In genomic region chr9:127311239-127311741, GRCh38 we compare ENCODE assay signal across 8 cellular contexts. TPM values are rescaled to one million over a fixed set of nuclear protein-coding genes. Genes with fewer than 3 reads are reported as not detected.
DNase-seq lines count a peak whose midpoint lies in the region; ATAC-seq lines count a peak whose summit lies in the region.

No MANE protein-coding gene starts in this region.

- H3K36me3 Mint-ChIP-seq in activated naive CD8-positive, alpha-beta T cell treated with anti-CD3 and anti-CD28 coated beads, Interleukin-2, amount 10 ng/mL, durations not matched to agents 7 days and 5 days, result no peaks in the 10 kb centered on the region
- H3K36me3 Mint-ChIP-seq in natural killer cell treated with Interleukin-12 subunit alpha and Interleukin-12 subunit beta and Interleukin-15 and Interleukin-18, amount 100 ng/mL, for 72 hours, result no peaks in the 10 kb centered on the region

- peaks cover 2% of the 10 kb centered on the region for H3K4me1 Mint-ChIP-seq in activated naive CD8-positive, alpha-beta T cell treated with anti-CD3 and anti-CD28 coated beads, Interleukin-2, amount 10 ng/mL, durations not matched to agents 7 days and 5 days
- peaks cover 0 to 10% of the 10 kb centered on the region in 2 donors for H3K4me1 Mint-ChIP-seq in natural killer cell treated with Interleukin-12 subunit alpha and Interleukin-12 subunit beta and Interleukin-15 and Interleukin-18, amount 100 ng/mL, for 72 hours (ENCODE audit: low read depth in 2 of 2)

- H3K27me3 Mint-ChIP-seq in activated naive CD8-positive, alpha-beta T cell treated with anti-CD3 and anti-CD28 coated beads, Interleukin-2, amount 10 ng/mL, durations not matched to agents 7 days and 5 days, result peaks cover 17% of the 10 kb centered on the region
- H3K27me3 Mint-ChIP-seq in natural killer cell treated with Interleukin-12 subunit alpha and Interleukin-12 subunit beta and Interleukin-15 and Interleukin-18, amount 100 ng/mL, for 72 hours, result peaks cover 2 to 5% of the 10 kb centered on the region in 2 donors

- DNase-seq in EL, result peak; percentile 60
- peak; percentile 48 for DNase-seq in NCI-H1105 (lab: John Stamatoyannopoulos, UW)
- no peak for DNase-seq in activated naive CD8-positive, alpha-beta T cell treated with anti-CD3 and anti-CD28 coated beads, Interleukin-2, amount 10 ng/mL, durations not matched to agents 7 days and 5 days
- peak; percentile 18 for DNase-seq in iPS DF 6.9 (ENCODE audit: low read depth, low spot score)
- DNase-seq in stimulated activated CD8-positive, alpha-beta memory T cell treated with anti-CD3 and anti-CD28 coated beads, Interleukin-12 subunit alpha, Interleukin-12 subunit beta, amount 100 ng/mL, for 1 hour (ENCODE audit: low read depth), result peak; percentile 15
- DNase-seq in natural killer cell treated with Interleukin-12 subunit alpha and Interleukin-12 subunit beta and Interleukin-15 and Interleukin-18, amount 100 ng/mL, for 72 hours (ENCODE audit: low spot score), result no peak

- no peaks in the 10 kb centered on the region for H3K9me3 Mint-ChIP-seq in activated naive CD8-positive, alpha-beta T cell treated with anti-CD3 and anti-CD28 coated beads, Interleukin-2, amount 10 ng/mL, durations not matched to agents 7 days and 5 days
- H3K9me3 Mint-ChIP-seq in natural killer cell treated with Interleukin-12 subunit alpha and Interleukin-12 subunit beta and Interleukin-15 and Interleukin-18, amount 100 ng/mL, for 72 hours, result no peaks in the 10 kb centered on the region

- WGBS in iPS DF 6.9 (ENCODE audit: insufficient coverage, insufficient read length), result no CpG with 5 or more reads among the region's 5 CpGs

- ATAC-seq in activated naive CD8-positive, alpha-beta T cell treated with anti-CD3 and anti-CD28 coated beads, Interleukin-2, amount 10 ng/mL, durations not matched to agents 7 days and 5 days (ENCODE audit: low read depth), result peak; percentile 61
- ATAC-seq in GM18868 (IDR thresholded peaks at IDR 0.05; ENCODE audit: unreplicated experiment) (no peak), HG03045 (IDR thresholded peaks at IDR 0.05; ENCODE audit: unreplicated experiment) (no peak)
- ATAC-seq in natural killer cell treated with Interleukin-12 subunit alpha and Interleukin-12 subunit beta and Interleukin-15 and Interleukin-18, amount 100 ng/mL, for 72 hours, result no peak

- no peak overlapping the region for H3K27ac ChIP-seq in iPS DF 6.9 (ENCODE audit: low read length)

- H3K27me3 ChIP-seq in iPS DF 6.9 (ENCODE audit: control insufficient read depth, insufficient read depth, low read length), result no peaks in the 10 kb centered on the region

- H3K4me3 Mint-ChIP-seq in activated naive CD8-positive, alpha-beta T cell treated with anti-CD3 and anti-CD28 coated beads, Interleukin-2, amount 10 ng/mL, durations not matched to agents 7 days and 5 days, result no peak overlapping the region
- H3K4me3 Mint-ChIP-seq in natural killer cell treated with Interleukin-12 subunit alpha and Interleukin-12 subunit beta and Interleukin-15 and Interleukin-18, amount 100 ng/mL, for 72 hours, result no peak overlapping the region

- H3K9me3 ChIP-seq in iPS DF 6.9 (ENCODE audit: control insufficient read depth, insufficient read depth, low read length), result no peaks in the 10 kb centered on the region

- no peaks in the 10 kb centered on the region for H3K4me1 ChIP-seq in iPS DF 6.9 (ENCODE audit: control insufficient read depth, insufficient read depth, low read length)

- no peak overlapping the region for H3K27ac Mint-ChIP-seq in activated naive CD8-positive, alpha-beta T cell treated with anti-CD3 and anti-CD28 coated beads, Interleukin-2, amount 10 ng/mL, durations not matched to agents 7 days and 5 days
- H3K27ac Mint-ChIP-seq in natural killer cell treated with Interleukin-12 subunit alpha and Interleukin-12 subunit beta and Interleukin-15 and Interleukin-18, amount 100 ng/mL, for 72 hours, result no peak overlapping the region

- H3K36me3 ChIP-seq in iPS DF 6.9 (ENCODE audit: control insufficient read depth, insufficient read depth, low read length), result no peaks in the 10 kb centered on the region

- H3K4me3 ChIP-seq in iPS DF 6.9 (ENCODE audit: low read length), result no peak overlapping the region

- POLR2A ChIA-PET in activated naive CD8-positive, alpha-beta T cell treated with anti-CD3 and anti-CD28 coated beads, Interleukin-2, amount 10 ng/mL, durations not matched to agents 7 days and 5 days (lab: Charles Lee), result no interaction called here

RNA-seq across cellular contexts. Expression of gene GARNL3, which starts 46.7 kb away (rescaled TPM):
- total RNA-seq in activated naive CD8-positive, alpha-beta T cell treated with anti-CD3 and anti-CD28 coated beads, Interleukin-2, amount 10 ng/mL, durations not matched to agents 7 days and 5 days, result 1 to 10 TPM; 3.1 to 3.4 TPM
- total RNA-seq in natural killer cell treated with Interleukin-12 subunit alpha and Interleukin-12 subunit beta and Interleukin-15 and Interleukin-18, amount 100 ng/mL, for 72 hours, result 1 to 10 TPM; 1.2 to 7.4 TPM

Comparison
In these comparisons a context has a peak if more than half of its experiments do, and no peak if none do; other contexts are left out.
1. DNase-seq: peak in EL (single experiment), NCI-H1105 (single experiment), iPS DF 6.9 (single experiment) and stimulated activated CD8-positive, alpha-beta memory T cell treated with anti-CD3 and anti-CD28 coated beads, Interleukin-12 subunit alpha, Interleukin-12 subunit beta, amount 100 ng/mL, for 1 hour (single experiment); none in activated naive CD8-positive, alpha-beta T cell treated with anti-CD3 and anti-CD28 coated beads, Interleukin-2, amount 10 ng/mL, durations not matched to agents 7 days and 5 days (single experiment) and natural killer cell treated with Interleukin-12 subunit alpha and Interleukin-12 subunit beta and Interleukin-15 and Interleukin-18, amount 100 ng/mL, for 72 hours (single experiment).